In the genomic region with DNA sequence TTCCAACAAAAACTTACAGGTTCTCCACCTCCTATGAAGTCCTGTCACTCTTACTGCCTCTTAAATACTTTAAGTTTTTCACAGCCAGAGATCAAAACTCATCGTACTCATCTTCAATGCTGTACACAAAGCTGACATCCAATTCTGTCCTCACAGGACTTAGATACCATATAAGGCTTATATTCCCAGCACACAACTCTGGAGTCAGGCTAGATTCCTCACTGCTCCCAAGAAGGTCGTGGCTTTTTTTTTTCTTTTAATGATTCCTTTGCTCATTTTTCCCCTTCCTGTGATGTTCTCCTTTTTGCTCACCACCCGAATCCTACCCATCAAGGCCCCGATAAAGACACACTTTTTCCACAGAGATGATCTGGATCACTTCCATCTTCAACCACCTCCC, we compare ENCODE assay signal across 7 cellular contexts. TPM values are rescaled to one million over a fixed set of nuclear protein-coding genes. Genes with fewer than 3 reads are reported as not detected.
A peak's percentile ranks its signal among the peaks of the same experiment; 100 is the strongest.
DNase-seq lines count a peak whose midpoint lies in the region; ATAC-seq and TF ChIP-seq lines count a peak whose summit lies in the region.

No MANE protein-coding gene starts in this region.

- H3K4me1 ChIP-seq in HCT116 (ENCODE audit: control insufficient read depth in 1 of 2, insufficient read depth in 2 of 2, low read length in 2 of 2) (peaks cover 3 to 5% of the 10 kb centered on the region in 2 experiments; a peak in 2 of 4 replicates), smooth muscle cell (ENCODE audit: low read depth) (peaks cover 6% of the 10 kb centered on the region)

- no peak for TF ChIP-seq CTCF in HCT116 (IDR thresholded peaks at IDR 0.05 in 2 of 3, conservative IDR thresholded peaks at IDR 0.05 in 1 of 3; ENCODE audit: borderline replicate concordance in 1 of 3, insufficient read depth in 1 of 3, low read depth in 2 of 3, low read length in 2 of 3)
- TF ChIP-seq CTCF in WTC11 (IDR thresholded peaks at IDR 0.05): no peak
- no peak for TF ChIP-seq CTCF in glutamatergic neuron (IDR thresholded peaks at IDR 0.05; ENCODE audit: partially characterized antibody, unreplicated experiment)
- TF ChIP-seq CTCF in smooth muscle cell (IDR thresholded peaks at IDR 0.05; ENCODE audit: borderline replicate concordance, insufficient read depth, poor library complexity, severe bottlenecking): no peak

- CTCF ChIA-PET in HCT116 (lab: Charles Lee): no interaction called here
- CTCF ChIA-PET in WTC11 (lab: Charles Lee): interaction anchor here (0.5 kb wide), 1 partner anchor 222 kb away, joined by 4 read pairs; no protein-coding TSS in a partner anchor

- ATAC-seq in HCT116 (no peak), WTC11 (no peak), GM18868 (IDR thresholded peaks at IDR 0.05; ENCODE audit: unreplicated experiment) (no peak), HG02642 (IDR thresholded peaks at IDR 0.05; ENCODE audit: poor library complexity, unreplicated experiment) (no peak)

- H3K36me3 Mint-ChIP-seq in WTC11 (peaks cover 33% of the 10 kb centered on the region), glutamatergic neuron (ENCODE audit: unreplicated experiment) (no peaks in the 10 kb centered on the region)

- DNase-seq in HCT116 (ENCODE audit: low read depth, low spot score) (no peak), WTC11 (ENCODE audit: low spot score) (no peak), glutamatergic neuron (no peak), smooth muscle cell (lab: John Stamatoyannopoulos, UW; ENCODE audit: unreplicated experiment) (no peak), NCI-H2196 (lab: John Stamatoyannopoulos, UW; ENCODE audit: unreplicated experiment) (no peak)

- no peaks in the 10 kb centered on the region for H3K27me3 Mint-ChIP-seq in WTC11 (ENCODE audit: low read depth)
- peaks cover 7% of the 10 kb centered on the region for H3K27me3 Mint-ChIP-seq in glutamatergic neuron (ENCODE audit: unreplicated experiment)

- H3K27ac Mint-ChIP-seq in WTC11 (peak overlapping the region; percentile 92), glutamatergic neuron (ENCODE audit: unreplicated experiment) (peak overlapping the region; percentile 94)

- H3K4me3 ChIP-seq in HCT116 (replicated peaks in 1 of 2; ENCODE audit: low read depth in 1 of 2, low read length in 2 of 2) (peak overlapping the region; percentile 67 to 84), smooth muscle cell (peak overlapping the region; percentile 51)

- H3K9me3 ChIP-seq in HCT116 (ENCODE audit: control insufficient read depth in 1 of 2, insufficient read depth in 1 of 2, low read depth in 1 of 2, low read length in 2 of 2): no peaks in the 10 kb centered on the region
- peaks cover 4% of the 10 kb centered on the region for H3K9me3 ChIP-seq in smooth muscle cell (replicated peaks; ENCODE audit: low read depth)

- H2AFZ ChIP-seq in HCT116 (ENCODE audit: low read depth, low read length, poor library complexity, severe bottlenecking) (no peak overlapping the region), smooth muscle cell (ENCODE audit: low read depth) (no peak overlapping the region)

- BruUV-seq in HCT116 (replicated peaks; lab: Mats Ljungman, UMichigan): no TSS peak

- H4K20me1 ChIP-seq in HCT116 (ENCODE audit: insufficient read depth) (no peaks in the 10 kb centered on the region), smooth muscle cell (ENCODE audit: low read depth) (no peaks in the 10 kb centered on the region)

- H3K36me3 ChIP-seq in HCT116 (ENCODE audit: control insufficient read depth in 1 of 2, insufficient read depth in 2 of 2, low read length in 2 of 2) (no peaks in the 10 kb centered on the region; a peak in 2 of 4 replicates), smooth muscle cell (ENCODE audit: low read depth) (no peaks in the 10 kb centered on the region)

- RAD21 ChIA-PET in HCT116 (lab: Charles Lee; ENCODE audit: low non-redundant PET in 1 of 2, low total read pairs in 2 of 2, uncharacterized antibody in 2 of 2, unreplicated experiment in 2 of 2): no interaction called here

- H3K9ac ChIP-seq in HCT116 (ENCODE audit: low read length): peak overlapping the region; percentile 83
- peak overlapping the region; percentile 81 for H3K9ac ChIP-seq in smooth muscle cell (ENCODE audit: low read depth)

- POLR2A ChIA-PET in HCT116 (lab: Charles Lee) (interaction anchor here (1.8 kb wide), 1 partner anchor 10 kb away, joined by 6 read pairs; no protein-coding TSS in a partner anchor), WTC11 (lab: Charles Lee) (interaction anchor here (1.4 to 1.7 kb wide), 2 partner anchors 16 to 40 kb away, joined by 3 to 6 read pairs; no protein-coding TSS in a partner anchor)

- H3K4me3 Mint-ChIP-seq in WTC11 (peak overlapping the region; percentile 93), glutamatergic neuron (ENCODE audit: unreplicated experiment) (peak overlapping the region; percentile 97)

- intact Hi-C loops in HCT116 (cut with micrococcal nuclease): loop anchor here (5.0 kb wide), 1 partner anchor 41 kb away; no protein-coding TSS in a partner anchor

- H3K9me2 ChIP-seq in HCT116 (ENCODE audit: insufficient read depth): no peaks in the 10 kb centered on the region

- no peak for TF ChIP-seq RAD21 in HCT116 (IDR thresholded peaks at IDR 0.05; ENCODE audit: low read depth)

- H3F3A ChIP-seq in smooth muscle cell (ENCODE audit: low read depth): no peaks in the 10 kb centered on the region

- H3K4me2 ChIP-seq in HCT116 (ENCODE audit: low read length) (peak overlapping the region; percentile 76), smooth muscle cell (peak overlapping the region; percentile 81)

- H3K9me3 Mint-ChIP-seq in WTC11 (no peaks in the 10 kb centered on the region), glutamatergic neuron (ENCODE audit: unreplicated experiment) (peaks cover 5% of the 10 kb centered on the region)

- whole genome bisulfite sequencing in smooth muscle cell (ENCODE audit: low lambda C conversion rate): 56% methylated on average over 4 of the region's 4 CpGs

- H3K4me1 Mint-ChIP-seq in WTC11: peaks cover 11% of the 10 kb centered on the region
- H3K4me1 Mint-ChIP-seq in glutamatergic neuron (ENCODE audit: low read depth, unreplicated experiment): peaks cover 12% of the 10 kb centered on the region

- peaks cover 41% of the 10 kb centered on the region for H3K79me2 ChIP-seq in HCT116 (ENCODE audit: insufficient read depth, low read length)
- H3K79me2 ChIP-seq in smooth muscle cell (ENCODE audit: low read depth): peaks cover 47% of the 10 kb centered on the region

- H3K27ac ChIP-seq in HCT116 (ENCODE audit: low read depth, low read length) (no peak overlapping the region; the same call in 1 of the 2 replicates), smooth muscle cell (ENCODE audit: low read depth) (peak overlapping the region; percentile 90)

- no peak for TF ChIP-seq POLR2A in HCT116 (IDR thresholded peaks at IDR 0.05; ENCODE audit: borderline replicate concordance, extremely low read depth, insufficient read depth, insufficient read length)

- no peaks in the 10 kb centered on the region for H3K27me3 ChIP-seq in HCT116 (ENCODE audit: insufficient read depth, low read length)
- no peaks in the 10 kb centered on the region for H3K27me3 ChIP-seq in smooth muscle cell (ENCODE audit: low read depth)

TF ChIP-seq in HCT116, 20 proteins besides CTCF, POLR2A, EP300 and RAD21 (continues in another document):
- TF ChIP-seq JUND (IDR thresholded peaks at IDR 0.05): no peak
- TF ChIP-seq EZH2 (IDR thresholded peaks at IDR 0.05): no peak
- no peak for TF ChIP-seq ATF3 (IDR thresholded peaks at IDR 0.05)
- no peak for TF ChIP-seq POLR2AphosphoS5 (IDR thresholded peaks at IDR 0.05; ENCODE audit: low read depth, low read length)
- no peak for TF ChIP-seq SRF (IDR thresholded peaks at IDR 0.05; ENCODE audit: low read depth)
- no peak for TF ChIP-seq ZNF274 (IDR thresholded peaks at IDR 0.05; ENCODE audit: low read depth, low read length)
- TF ChIP-seq FOSL1 (IDR thresholded peaks at IDR 0.05; ENCODE audit: low read depth): no peak
- no peak for TF ChIP-seq CEBPB (IDR thresholded peaks at IDR 0.05; ENCODE audit: low read depth)
- TF ChIP-seq YY1 (IDR thresholded peaks at IDR 0.05; ENCODE audit: extremely low read depth, insufficient replicate concordance, low read depth, low read length): no peak
- no peak for TF ChIP-seq ZFX (IDR thresholded peaks at IDR 0.05)

TF ChIP-seq in WTC11, 78 proteins besides CTCF, POLR2A, EP300 and RAD21:
- TF ChIP-seq SOX15 (CRISPR knock-in tag; IDR thresholded peaks at IDR 0.05) (no peak), EMX1 (CRISPR knock-in tag; IDR thresholded peaks at IDR 0.05) (no peak), MAX (CRISPR knock-in tag; IDR thresholded peaks at IDR 0.05) (no peak)
- TF ChIP-seq, protein P1, sequence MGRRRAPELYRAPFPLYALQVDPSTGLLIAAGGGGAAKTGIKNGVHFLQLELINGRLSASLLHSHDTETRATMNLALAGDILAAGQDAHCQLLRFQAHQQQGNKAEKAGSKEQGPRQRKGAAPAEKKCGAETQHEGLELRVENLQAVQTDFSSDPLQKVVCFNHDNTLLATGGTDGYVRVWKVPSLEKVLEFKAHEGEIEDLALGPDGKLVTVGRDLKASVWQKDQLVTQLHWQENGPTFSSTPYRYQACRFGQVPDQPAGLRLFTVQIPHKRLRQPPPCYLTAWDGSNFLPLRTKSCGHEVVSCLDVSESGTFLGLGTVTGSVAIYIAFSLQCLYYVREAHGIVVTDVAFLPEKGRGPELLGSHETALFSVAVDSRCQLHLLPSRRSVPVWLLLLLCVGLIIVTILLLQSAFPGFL (CRISPR knock-in tag; IDR thresholded peaks at IDR 0.05; ENCODE audit: borderline replicate concordance): no peak

RNA-seq across cellular contexts. Expression of gene TRAPPC2, which starts 0.9 kb away (rescaled TPM):
- 11.9 TPM for total RNA-seq in HCT116 (2021; ENCODE audit: unreplicated experiment)
- 6.1 and 6.8 TPM in 2 replicates for polyA plus RNA-seq in HCT116 (2012)
- 10.2 to 13.9 TPM (median 10.7 TPM) in 3 replicates for total RNA-seq in WTC11 (2021)
- total RNA-seq in glutamatergic neuron (ENCODE audit: unreplicated experiment): 25.8 TPM
- total RNA-seq in smooth muscle cell: 7.6 and 9.5 TPM in 2 replicates
- polyA plus RNA-seq in smooth muscle cell: 6.1 and 9.4 TPM in 2 replicates

RNA-seq across cellular contexts. Expression of gene OFD1, which starts 1.0 kb away (rescaled TPM):
- total RNA-seq in HCT116 (2021; ENCODE audit: unreplicated experiment): 18.0 TPM
- polyA plus RNA-seq in HCT116 (2012): 7.2 and 8.2 TPM in 2 replicates
- total RNA-seq in WTC11 (2021): 22.8 to 25.1 TPM (median 23.4 TPM) in 3 replicates
- total RNA-seq in glutamatergic neuron (ENCODE audit: unreplicated experiment): 28.5 TPM
- total RNA-seq in smooth muscle cell: 14.4 and 17.6 TPM in 2 replicates
- polyA plus RNA-seq in smooth muscle cell: 12.5 and 23.0 TPM in 2 replicates

RNA-seq across cellular contexts. Expression of gene RAB9A, which starts 44.6 kb away (rescaled TPM):
- 23.9 TPM for total RNA-seq in HCT116 (2021; ENCODE audit: unreplicated experiment)
- 12.3 and 16.0 TPM in 2 replicates for polyA plus RNA-seq in HCT116 (2012)
- total RNA-seq in WTC11 (2021): 18.9 to 26.3 TPM (median 20.7 TPM) in 3 replicates
- 14.2 TPM for total RNA-seq in glutamatergic neuron (ENCODE audit: unreplicated experiment)
- total RNA-seq in smooth muscle cell: 25.8 and 42.3 TPM in 2 replicates
- 22.1 and 31.5 TPM in 2 replicates for polyA plus RNA-seq in smooth muscle cell
